1 cellular context compared by ENCODE assay signal in the genomic region with DNA sequence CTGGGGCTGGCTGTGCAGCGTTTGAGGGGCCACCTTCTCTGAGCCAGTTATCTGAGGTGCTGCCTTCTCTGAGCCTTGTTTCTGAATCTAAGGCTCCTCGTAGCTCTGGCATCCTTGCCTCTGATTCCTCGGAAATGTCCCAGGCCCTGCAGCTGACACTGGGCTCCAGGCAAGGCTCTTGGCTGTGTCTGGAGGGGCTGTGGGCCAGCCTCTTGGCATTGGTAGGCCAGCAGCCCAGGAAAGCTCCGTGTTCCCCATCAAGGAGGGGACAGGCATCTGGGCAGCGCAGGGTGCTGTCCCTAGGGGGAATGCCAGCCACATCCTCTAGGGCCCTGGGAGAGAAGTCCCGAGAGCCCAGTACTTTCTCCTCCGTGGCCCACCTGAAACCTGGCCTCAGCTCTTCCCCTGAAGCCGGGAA.
TF ChIP-seq lines count a peak whose summit lies in the region.

No MANE protein-coding gene starts in this region.

TF ChIP-seq in HCT116, 20 proteins besides CTCF, POLR2A, EP300 and RAD21:
- TF ChIP-seq EZH2phosphoT487 (IDR thresholded peaks at IDR 0.05; ENCODE audit: borderline replicate concordance), result no peak
- TF ChIP-seq CEBPB (IDR thresholded peaks at IDR 0.05; ENCODE audit: low read depth), result no peak
- TF ChIP-seq, protein P1, sequence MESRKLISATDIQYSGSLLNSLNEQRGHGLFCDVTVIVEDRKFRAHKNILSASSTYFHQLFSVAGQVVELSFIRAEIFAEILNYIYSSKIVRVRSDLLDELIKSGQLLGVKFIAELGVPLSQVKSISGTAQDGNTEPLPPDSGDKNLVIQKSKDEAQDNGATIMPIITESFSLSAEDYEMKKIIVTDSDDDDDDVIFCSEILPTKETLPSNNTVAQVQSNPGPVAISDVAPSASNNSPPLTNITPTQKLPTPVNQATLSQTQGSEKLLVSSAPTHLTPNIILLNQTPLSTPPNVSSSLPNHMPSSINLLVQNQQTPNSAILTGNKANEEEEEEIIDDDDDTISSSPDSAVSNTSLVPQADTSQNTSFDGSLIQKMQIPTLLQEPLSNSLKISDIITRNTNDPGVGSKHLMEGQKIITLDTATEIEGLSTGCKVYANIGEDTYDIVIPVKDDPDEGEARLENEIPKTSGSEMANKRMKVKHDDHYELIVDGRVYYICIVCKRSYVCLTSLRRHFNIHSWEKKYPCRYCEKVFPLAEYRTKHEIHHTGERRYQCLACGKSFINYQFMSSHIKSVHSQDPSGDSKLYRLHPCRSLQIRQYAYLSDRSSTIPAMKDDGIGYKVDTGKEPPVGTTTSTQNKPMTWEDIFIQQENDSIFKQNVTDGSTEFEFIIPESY (IDR thresholded peaks at IDR 0.05; ENCODE audit: extremely low read depth, insufficient replicate concordance, low read length), result no peak
- TF ChIP-seq, protein P2, sequence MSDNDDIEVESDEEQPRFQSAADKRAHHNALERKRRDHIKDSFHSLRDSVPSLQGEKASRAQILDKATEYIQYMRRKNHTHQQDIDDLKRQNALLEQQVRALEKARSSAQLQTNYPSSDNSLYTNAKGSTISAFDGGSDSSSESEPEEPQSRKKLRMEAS (IDR thresholded peaks at IDR 0.05), result no peak
- TF ChIP-seq SRF (IDR thresholded peaks at IDR 0.05; ENCODE audit: low read depth), result no peak
- TF ChIP-seq, protein P3, sequence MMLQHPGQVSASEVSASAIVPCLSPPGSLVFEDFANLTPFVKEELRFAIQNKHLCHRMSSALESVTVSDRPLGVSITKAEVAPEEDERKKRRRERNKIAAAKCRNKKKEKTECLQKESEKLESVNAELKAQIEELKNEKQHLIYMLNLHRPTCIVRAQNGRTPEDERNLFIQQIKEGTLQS (IDR thresholded peaks at IDR 0.05), result no peak
- TF ChIP-seq CBX3 (IDR thresholded peaks at IDR 0.05; ENCODE audit: low read depth), result no peak
- no peak for TF ChIP-seq SP1 (IDR thresholded peaks at IDR 0.05; ENCODE audit: low read depth)
- no peak for TF ChIP-seq EZH2 (IDR thresholded peaks at IDR 0.05)
- no peak for TF ChIP-seq JUND (IDR thresholded peaks at IDR 0.05)
- no peak for TF ChIP-seq ZNF274 (IDR thresholded peaks at IDR 0.05; ENCODE audit: low read depth, low read length)
- no peak for TF ChIP-seq ELF1 (IDR thresholded peaks at IDR 0.05; ENCODE audit: borderline replicate concordance, low read depth)
- TF ChIP-seq YY1 (IDR thresholded peaks at IDR 0.05; ENCODE audit: extremely low read depth, insufficient replicate concordance, low read depth, low read length), result no peak
- TF ChIP-seq ZFX (IDR thresholded peaks at IDR 0.05), result no peak
- TF ChIP-seq TCF7L2 (IDR thresholded peaks at IDR 0.05; ENCODE audit: borderline replicate concordance, extremely low read depth, insufficient read depth, insufficient read length), result no peak
